In genomic region chr3:149299938-149300791, GRCh38 we compare ENCODE assay signal across 8 cellular contexts. TPM values are rescaled to one million over a fixed set of nuclear protein-coding genes. Genes with fewer than 3 reads are reported as not detected.
DNase-seq lines count a peak whose midpoint lies in the region; ATAC-seq and TF ChIP-seq lines count a peak whose summit lies in the region.

No MANE protein-coding gene starts in this region.

- H4K20me1 ChIP-seq in fibroblast of lung (ENCODE audit: control insufficient read depth, extremely low read depth, insufficient read depth, low read length): no peaks in the 10 kb centered on the region

- no peaks in the 10 kb centered on the region for H3K27me3 ChIP-seq in fibroblast of lung (ENCODE audit: control insufficient read depth, insufficient read depth, low read length)

- no peaks in the 10 kb centered on the region for H3K9me3 ChIP-seq in fibroblast of lung (ENCODE audit: control insufficient read depth, insufficient read depth, low read depth, low read length)

- H3K27ac ChIP-seq in RWPE1 (no peak overlapping the region), fibroblast of lung (ENCODE audit: insufficient read depth, low read length) (peak overlapping the region; percentile 46)

- H3K79me2 ChIP-seq in fibroblast of lung (ENCODE audit: control insufficient read depth, insufficient read depth, low read length): no peaks in the 10 kb centered on the region

- H2AFZ ChIP-seq in fibroblast of lung (ENCODE audit: low read length): no peak overlapping the region

- peak; percentile 44 for DNase-seq in GM12865 (ENCODE audit: low read depth)
- DNase-seq in RWPE1 (ENCODE audit: low spot score): peak; percentile 80
- peak; percentile 97 to 98 for DNase-seq in fibroblast of lung (ENCODE audit: low read depth in 2 of 2)
- DNase-seq in putamen (ENCODE audit: low spot score): peak; percentile 19
- no peak for DNase-seq in stimulated activated naive CD4-positive, alpha-beta T cell treated with Interleukin-2 at 50 U/mL for 16 hours (lab: John Stamatoyannopoulos, UW)
- DNase-seq in NCI-H2171 treated with DMSO at 0.1 percent for 48 hours (lab: John Stamatoyannopoulos, UW): no peak

- H3K4me1 ChIP-seq in fibroblast of lung (ENCODE audit: control insufficient read depth, extremely low read depth, insufficient read depth, low read length): peaks cover 14% of the 10 kb centered on the region

- CTCF ChIA-PET in RWPE1 (lab: Yijun Ruan, JAX): no interaction called here

- H3K4me3 ChIP-seq in GM12865 (ENCODE audit: low read depth, low read length) (no peak overlapping the region), fibroblast of lung (replicated peaks in 1 of 4; ENCODE audit: control extremely low read depth in 1 of 4, insufficient read depth in 1 of 4, low read depth in 3 of 4, low read length in 4 of 4) (no peak overlapping the region)

- no peaks in the 10 kb centered on the region for H3K36me3 ChIP-seq in fibroblast of lung (ENCODE audit: control insufficient read depth, insufficient read depth, low read length)

- ATAC-seq in HG03460 (IDR thresholded peaks at IDR 0.05; ENCODE audit: unreplicated experiment) (peak; percentile 64), GM19023 (IDR thresholded peaks at IDR 0.05; ENCODE audit: unreplicated experiment) (no peak)

- no peak overlapping the region for H3K9ac ChIP-seq in fibroblast of lung (ENCODE audit: insufficient read depth, low read length)

- peak overlapping the region; percentile 30 for H3K4me2 ChIP-seq in fibroblast of lung (ENCODE audit: extremely low read depth, insufficient read depth, low read length)

- TF ChIP-seq CTCF in GM12865 (IDR thresholded peaks at IDR 0.05; ENCODE audit: insufficient read depth, low read depth, low read length, missing control alignments) (no peak), RWPE1 (conservative IDR thresholded peaks at IDR 0.05; ENCODE audit: low read depth) (no peak), fibroblast of lung (conservative IDR thresholded peaks at IDR 0.05 in 1 of 2, IDR thresholded peaks at IDR 0.05 in 1 of 2; ENCODE audit: low read depth in 1 of 2, low read length in 2 of 2) (no peak)

- POLR2A ChIA-PET in RWPE1 (lab: Yijun Ruan, JAX; ENCODE audit: low non-redundant PET): no interaction called here

RNA-seq across cellular contexts. Expression of gene TM4SF18, which starts 33.3 kb away (rescaled TPM):
- total RNA-seq in fibroblast of lung: not detected in 2 replicates
- not detected in 2 replicates for polyA plus RNA-seq in fibroblast of lung
- polyA plus RNA-seq in fibroblast of lung (2012): not detected in 2 replicates
- polyA minus RNA-seq in fibroblast of lung (ENCODE audit: low replicate concordance): not detected in 2 replicates

Comparison
In these comparisons a context has a peak if more than half of its experiments do, and no peak if none do; other contexts are left out.
1. DNase-seq: peak in GM12865 (single experiment), RWPE1 (single experiment), fibroblast of lung (2 of 2) and putamen (single experiment); none in stimulated activated naive CD4-positive, alpha-beta T cell treated with Interleukin-2 at 50 U/mL for 16 hours (single experiment) and NCI-H2171 treated with DMSO at 0.1 percent for 48 hours (single experiment).